ENCODE assay signal across 1 cellular context in the genomic region with DNA sequence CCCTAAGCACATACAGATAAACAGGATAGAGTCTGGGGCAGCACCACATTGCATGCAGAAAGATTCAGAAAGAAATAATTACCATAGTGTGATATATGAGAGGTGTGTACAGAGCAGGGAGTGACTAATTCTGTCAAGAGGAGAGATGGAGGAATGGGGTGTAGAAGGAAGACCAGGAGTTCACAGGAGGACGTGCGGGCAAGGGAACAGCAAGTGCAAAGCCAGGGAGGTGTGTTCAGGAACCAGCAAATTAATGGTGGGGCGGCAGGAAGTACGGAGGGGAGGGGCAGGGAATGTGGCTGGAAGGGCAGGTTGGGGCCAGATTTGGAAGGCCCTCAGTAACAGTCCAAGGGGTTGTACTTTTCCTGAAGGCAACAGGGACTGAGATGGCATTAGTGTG.
TF ChIP-seq lines count a peak whose summit lies in the region.

No MANE protein-coding gene starts in this region.

TF ChIP-seq in WTC11, 78 proteins besides CTCF, POLR2A, EP300 and RAD21 (continued from another document):
- no peak for TF ChIP-seq JAZF1 (CRISPR knock-in tag; IDR thresholded peaks at IDR 0.05)
